Comparison of ENCODE assay signal across 8 cellular contexts in the genomic region with DNA sequence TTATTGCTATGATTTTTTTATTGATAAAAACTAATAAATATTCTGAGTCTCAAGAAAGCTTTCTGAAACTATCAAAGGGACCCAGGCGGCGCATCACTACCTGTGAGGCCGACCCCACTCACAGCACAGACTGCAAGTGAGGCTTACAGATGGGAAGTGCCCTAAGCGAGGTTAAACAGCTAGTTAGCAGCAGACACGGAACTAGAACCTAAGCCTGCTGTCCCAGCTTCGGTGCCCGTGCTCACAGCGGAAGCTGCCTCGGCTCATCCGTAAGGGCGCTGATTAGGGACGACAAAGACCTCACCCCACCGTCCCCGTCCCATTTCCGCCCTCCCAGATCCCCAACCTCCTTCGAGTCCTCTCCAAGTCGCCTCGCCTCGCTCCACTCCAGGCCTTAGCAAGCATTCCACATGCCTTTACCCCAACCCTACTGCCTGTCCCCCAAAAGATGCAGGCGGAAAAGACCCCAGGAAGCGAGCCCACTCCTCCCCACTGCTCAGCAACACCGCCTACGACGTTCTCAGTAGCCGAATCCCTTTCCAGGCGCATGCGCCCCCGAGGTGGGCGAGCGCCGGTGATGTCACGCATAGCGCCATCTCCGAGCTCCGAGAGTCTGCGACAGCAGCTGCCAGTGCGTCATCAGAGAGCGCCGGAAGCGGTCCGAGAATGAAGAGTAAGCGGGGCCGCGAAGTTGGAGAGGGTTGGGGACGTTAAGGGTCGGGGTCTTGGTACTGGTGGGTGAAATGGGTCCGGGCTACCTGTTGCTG. TPM values are rescaled to one million over a fixed set of nuclear protein-coding genes. Genes with fewer than 3 reads are reported as not detected.
DNase-seq lines count a peak whose midpoint lies in the region; ATAC-seq and TF ChIP-seq lines count a peak whose summit lies in the region.

A gene with protein sequence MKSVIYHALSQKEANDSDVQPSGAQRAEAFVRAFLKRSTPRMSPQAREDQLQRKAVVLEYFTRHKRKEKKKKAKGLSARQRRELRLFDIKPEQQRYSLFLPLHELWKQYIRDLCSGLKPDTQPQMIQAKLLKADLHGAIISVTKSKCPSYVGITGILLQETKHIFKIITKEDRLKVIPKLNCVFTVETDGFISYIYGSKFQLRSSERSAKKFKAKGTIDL (plus strand): TSS at position 631 of the 767 bp plus-strand sequence. CDS start 36 bp downstream, at position 667.

- DNase-seq in Calu3 (peak; percentile 95), OCI-LY7 (ENCODE audit: low spot score) (peak; percentile 98), activated T-cell treated with anti-CD3 and anti-CD28 coated beads for 1 hour (ENCODE audit: low read depth) (peak; percentile 96), epidermal melanocyte (ENCODE audit: insufficient read length, low spot score) (peak; percentile 98)
- peak; percentile 97 to 99 for DNase-seq in stimulated activated CD8-positive, alpha-beta memory T cell treated with anti-CD3 and anti-CD28 coated beads, Interleukin-4, amount 100 ng/mL, for 1 hour (ENCODE audit: low read depth in 2 of 2, low spot score in 1 of 2)

- intact Hi-C loops in Calu3 (cut with micrococcal nuclease; ENCODE audit: unreplicated experiment) (no loop called here), OCI-LY7 (cut with micrococcal nuclease; ENCODE audit: unreplicated experiment) (loop anchor here (5.0 kb wide), 1 partner anchor 394 kb away; a partner anchor contains a TSS)

- H3K4me3 ChIP-seq in HUES64 (ENCODE audit: low read length) (peak within 1 kb of the TSS; percentile 97), OCI-LY7 (ENCODE audit: low read depth, low read length, poor library complexity, severe bottlenecking) (peak within 1 kb of the TSS; percentile 94), mononuclear cell (ENCODE audit: low read length) (peak within 1 kb of the TSS; percentile 76)

- H3K27ac ChIP-seq in HUES64 (ENCODE audit: low read depth, low read length) (peak within 1 kb of the TSS; percentile 81), OCI-LY7 (ENCODE audit: low read depth, low read length, poor library complexity, severe bottlenecking) (peak within 1 kb of the TSS; percentile 79)

- H3K27ac Mint-ChIP-seq in Calu3 (ENCODE audit: unreplicated experiment) = peak within 1 kb of the TSS; percentile 98

- H3K4me3 Mint-ChIP-seq in Calu3 (ENCODE audit: low read depth, unreplicated experiment) = peak within 1 kb of the TSS; percentile 90

- H3K36me3 Mint-ChIP-seq in Calu3 (ENCODE audit: insufficient read depth, unreplicated experiment) = peaks cover 18% of the 10 kb centered on the region

- peaks cover 27% of the 10 kb centered on the region for H3K79me2 ChIP-seq in OCI-LY7 (ENCODE audit: insufficient read depth, low read depth, low read length)

- CTCF ChIA-PET in Calu3 (lab: Charles Lee) = interaction anchor here (1.0 to 1.4 kb wide), 4 partner anchors 13 to 154 kb away, joined by 3 to 4 read pairs (median 3); a partner anchor contains a TSS
- CTCF ChIA-PET in OCI-LY7 (lab: Charles Lee; ENCODE audit: unreplicated experiment) = interaction anchor here (0.5 kb wide), 1 partner anchor 73 kb away, joined by 3 read pairs; no protein-coding TSS in a partner anchor

- peak; percentile 83 for ATAC-seq in GM21447 (IDR thresholded peaks at IDR 0.05; ENCODE audit: unreplicated experiment)

- H3K4me1 Mint-ChIP-seq in Calu3 (ENCODE audit: low read depth, unreplicated experiment) = no peaks in the 10 kb centered on the region

- H3K9ac ChIP-seq in HUES64 (ENCODE audit: low read depth, low read length) = peak within 1 kb of the TSS; percentile 98

- TF ChIP-seq CTCF in Calu3 (IDR thresholded peaks at IDR 0.05; ENCODE audit: unreplicated experiment) = no peak
- TF ChIP-seq CTCF in OCI-LY7 (conservative IDR thresholded peaks at IDR 0.05; ENCODE audit: low read length) = no peak

- POLR2A ChIA-PET in OCI-LY7 (lab: Charles Lee) = interaction anchor here (0.7 to 2.8 kb wide), 7 partner anchors 14 to 615 kb away, joined by 3 to 21 read pairs (median 4); a partner anchor contains a TSS

- H3K4me1 ChIP-seq in HUES64 (ENCODE audit: insufficient read depth, low read length) (no peaks in the 10 kb centered on the region), OCI-LY7 (ENCODE audit: insufficient read depth, low read length, poor library complexity, severe bottlenecking) (peaks cover 16% of the 10 kb centered on the region), mononuclear cell (ENCODE audit: insufficient read depth, low read length) (peaks cover 22% of the 10 kb centered on the region)

- H3K36me3 ChIP-seq in HUES64 (ENCODE audit: insufficient read depth, low read length) (peaks cover 7% of the 10 kb centered on the region; the same call in 1 of the 2 replicates), OCI-LY7 (ENCODE audit: insufficient read depth, low read length) (peaks cover 9% of the 10 kb centered on the region; the same call in 1 of the 2 replicates)

- no peaks in the 10 kb centered on the region for H3K9me3 Mint-ChIP-seq in Calu3 (ENCODE audit: low read depth, unreplicated experiment)

- H3K9me2 ChIP-seq in OCI-LY7 (ENCODE audit: insufficient read depth, low read length) = no peaks in the 10 kb centered on the region

- no peaks in the 10 kb centered on the region for H3K27me3 ChIP-seq in HUES64 (ENCODE audit: insufficient read depth, low read length)
- no peaks in the 10 kb centered on the region for H3K27me3 ChIP-seq in mononuclear cell (ENCODE audit: insufficient read depth, low read length)

- peak within 1 kb of the TSS; percentile 93 for H3K4me2 ChIP-seq in OCI-LY7 (ENCODE audit: low read length)

- no peaks in the 10 kb centered on the region for H4K20me1 ChIP-seq in OCI-LY7 (ENCODE audit: insufficient read depth, low read length)

- H2AFZ ChIP-seq in OCI-LY7 (ENCODE audit: low read length) = peak within 1 kb of the TSS; percentile 64

- under 1% methylated on average over 46 of the region's 47 CpGs for WGBS in HUES64

- H3K9me3 ChIP-seq in HUES64 (ENCODE audit: insufficient read depth, low read depth, low read length) = no peaks in the 10 kb centered on the region
- no peaks in the 10 kb centered on the region for H3K9me3 ChIP-seq in OCI-LY7 (ENCODE audit: low read length)
- no peaks in the 10 kb centered on the region for H3K9me3 ChIP-seq in mononuclear cell (ENCODE audit: low read depth, low read length)

- H3K27me3 Mint-ChIP-seq in Calu3 (ENCODE audit: unreplicated experiment) = no peaks in the 10 kb centered on the region

- BruUV-seq in Calu3 (replicated peaks; lab: Mats Ljungman, UMichigan) = TSS peak; percentile 79
- BruUV-seq in OCI-LY7 (replicated peaks; lab: Mats Ljungman, UMichigan) = TSS peak; percentile 84

RNA-seq across cellular contexts. Expression of the gene that starts here (rescaled TPM):
- total RNA-seq in Calu3 (2022) (72.9 and 77.9 TPM in 2 replicates), OCI-LY7 (2022) (73.6 and 83.5 TPM in 2 replicates), mononuclear cell (44.4 TPM)
- 53.3 TPM for polyA plus RNA-seq in HUES64 (2013, experiment 1 of 2)
- polyA plus RNA-seq in HUES64 (2013, experiment 2 of 2) = 65.2 TPM
- total RNA-seq in OCI-LY7 (2014; rRNA removed; shearing (Covaris generic)) = 93.6 and 105 TPM in 2 replicates

Comparison
In these comparisons a context has a peak if more than half of its experiments do, and no peak if none do; other contexts are left out.
1. Peak in every context shown above with its lines: DNase-seq, ATAC-seq, H3K4me3 ChIP-seq and H3K27ac ChIP-seq.